1 cellular context compared by ENCODE assay signal in the genomic region with DNA sequence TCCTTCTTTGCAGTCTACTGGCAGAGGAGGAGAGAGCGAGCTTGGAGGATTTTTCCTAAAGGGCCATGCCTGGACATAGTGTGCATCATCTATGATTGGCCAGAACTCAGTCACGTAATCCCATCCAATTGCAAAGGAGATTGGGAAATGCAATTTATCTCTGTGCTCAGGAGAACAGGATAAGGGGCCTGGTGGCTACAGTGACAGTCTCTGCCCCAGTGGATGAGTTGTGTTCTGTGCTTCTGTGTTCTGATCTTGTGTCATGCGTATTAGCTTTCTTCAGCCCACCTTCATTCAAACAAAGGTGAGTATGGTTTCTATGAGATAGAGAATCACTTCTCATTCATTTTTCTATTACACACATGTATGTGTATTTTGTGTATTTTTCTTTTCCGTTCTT.
TF ChIP-seq lines count a peak whose summit lies in the region.

No MANE protein-coding gene starts in this region.

TF ChIP-seq in GM23338, 12 proteins besides CTCF, POLR2A, EP300 and RAD21 (continued from another document):
- TF ChIP-seq, protein P1, sequence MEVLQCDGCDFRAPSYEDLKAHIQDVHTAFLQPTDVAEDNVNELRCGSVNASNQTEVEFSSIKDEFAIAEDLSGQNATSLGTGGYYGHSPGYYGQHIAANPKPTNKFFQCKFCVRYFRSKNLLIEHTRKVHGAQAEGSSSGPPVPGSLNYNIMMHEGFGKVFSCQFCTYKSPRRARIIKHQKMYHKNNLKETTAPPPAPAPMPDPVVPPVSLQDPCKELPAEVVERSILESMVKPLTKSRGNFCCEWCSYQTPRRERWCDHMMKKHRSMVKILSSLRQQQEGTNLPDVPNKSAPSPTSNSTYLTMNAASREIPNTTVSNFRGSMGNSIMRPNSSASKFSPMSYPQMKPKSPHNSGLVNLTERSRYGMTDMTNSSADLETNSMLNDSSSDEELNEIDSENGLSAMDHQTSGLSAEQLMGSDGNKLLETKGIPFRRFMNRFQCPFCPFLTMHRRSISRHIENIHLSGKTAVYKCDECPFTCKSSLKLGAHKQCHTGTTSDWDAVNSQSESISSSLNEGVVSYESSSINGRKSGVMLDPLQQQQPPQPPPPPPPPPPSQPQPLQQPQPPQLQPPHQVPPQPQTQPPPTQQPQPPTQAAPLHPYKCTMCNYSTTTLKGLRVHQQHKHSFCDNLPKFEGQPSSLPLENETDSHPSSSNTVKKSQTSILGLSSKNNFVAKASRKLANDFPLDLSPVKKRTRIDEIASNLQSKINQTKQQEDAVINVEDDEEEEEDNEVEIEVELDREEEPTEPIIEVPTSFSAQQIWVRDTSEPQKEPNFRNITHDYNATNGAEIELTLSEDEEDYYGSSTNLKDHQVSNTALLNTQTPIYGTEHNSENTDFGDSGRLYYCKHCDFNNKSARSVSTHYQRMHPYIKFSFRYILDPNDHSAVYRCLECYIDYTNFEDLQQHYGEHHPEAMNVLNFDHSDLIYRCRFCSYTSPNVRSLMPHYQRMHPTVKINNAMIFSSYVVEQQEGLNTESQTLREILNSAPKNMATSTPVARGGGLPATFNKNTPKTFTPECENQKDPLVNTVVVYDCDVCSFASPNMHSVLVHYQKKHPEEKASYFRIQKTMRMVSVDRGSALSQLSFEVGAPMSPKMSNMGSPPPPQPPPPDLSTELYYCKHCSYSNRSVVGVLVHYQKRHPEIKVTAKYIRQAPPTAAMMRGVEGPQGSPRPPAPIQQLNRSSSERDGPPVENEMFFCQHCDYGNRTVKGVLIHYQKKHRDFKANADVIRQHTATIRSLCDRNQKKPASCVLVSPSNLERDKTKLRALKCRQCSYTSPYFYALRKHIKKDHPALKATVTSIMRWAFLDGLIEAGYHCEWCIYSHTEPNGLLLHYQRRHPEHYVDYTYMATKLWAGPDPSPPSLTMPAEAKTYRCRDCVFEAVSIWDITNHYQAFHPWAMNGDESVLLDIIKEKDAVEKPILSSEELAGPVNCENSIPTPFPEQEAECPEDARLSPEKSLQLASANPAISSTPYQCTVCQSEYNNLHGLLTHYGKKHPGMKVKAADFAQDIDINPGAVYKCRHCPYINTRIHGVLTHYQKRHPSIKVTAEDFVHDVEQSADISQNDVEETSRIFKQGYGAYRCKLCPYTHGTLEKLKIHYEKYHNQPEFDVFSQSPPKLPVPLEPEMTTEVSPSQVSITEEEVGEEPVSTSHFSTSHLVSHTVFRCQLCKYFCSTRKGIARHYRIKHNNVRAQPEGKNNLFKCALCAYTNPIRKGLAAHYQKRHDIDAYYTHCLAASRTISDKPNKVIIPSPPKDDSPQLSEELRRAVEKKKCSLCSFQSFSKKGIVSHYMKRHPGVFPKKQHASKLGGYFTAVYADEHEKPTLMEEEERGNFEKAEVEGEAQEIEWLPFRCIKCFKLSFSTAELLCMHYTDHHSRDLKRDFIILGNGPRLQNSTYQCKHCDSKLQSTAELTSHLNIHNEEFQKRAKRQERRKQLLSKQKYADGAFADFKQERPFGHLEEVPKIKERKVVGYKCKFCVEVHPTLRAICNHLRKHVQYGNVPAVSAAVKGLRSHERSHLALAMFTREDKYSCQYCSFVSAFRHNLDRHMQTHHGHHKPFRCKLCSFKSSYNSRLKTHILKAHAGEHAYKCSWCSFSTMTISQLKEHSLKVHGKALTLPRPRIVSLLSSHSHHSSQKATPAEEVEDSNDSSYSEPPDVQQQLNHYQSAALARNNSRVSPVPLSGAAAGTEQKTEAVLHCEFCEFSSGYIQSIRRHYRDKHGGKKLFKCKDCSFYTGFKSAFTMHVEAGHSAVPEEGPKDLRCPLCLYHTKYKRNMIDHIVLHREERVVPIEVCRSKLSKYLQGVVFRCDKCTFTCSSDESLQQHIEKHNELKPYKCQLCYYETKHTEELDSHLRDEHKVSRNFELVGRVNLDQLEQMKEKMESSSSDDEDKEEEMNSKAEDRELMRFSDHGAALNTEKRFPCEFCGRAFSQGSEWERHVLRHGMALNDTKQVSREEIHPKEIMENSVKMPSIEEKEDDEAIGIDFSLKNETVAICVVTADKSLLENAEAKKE (CRISPR knock-in tag; IDR thresholded peaks at IDR 0.05), result no peak
- no peak for TF ChIP-seq ZNF331 (CRISPR knock-in tag; IDR thresholded peaks at IDR 0.05; ENCODE audit: low read depth)
- no peak for TF ChIP-seq ZNF114 (CRISPR knock-in tag; IDR thresholded peaks at IDR 0.05)
- TF ChIP-seq, protein P2, sequence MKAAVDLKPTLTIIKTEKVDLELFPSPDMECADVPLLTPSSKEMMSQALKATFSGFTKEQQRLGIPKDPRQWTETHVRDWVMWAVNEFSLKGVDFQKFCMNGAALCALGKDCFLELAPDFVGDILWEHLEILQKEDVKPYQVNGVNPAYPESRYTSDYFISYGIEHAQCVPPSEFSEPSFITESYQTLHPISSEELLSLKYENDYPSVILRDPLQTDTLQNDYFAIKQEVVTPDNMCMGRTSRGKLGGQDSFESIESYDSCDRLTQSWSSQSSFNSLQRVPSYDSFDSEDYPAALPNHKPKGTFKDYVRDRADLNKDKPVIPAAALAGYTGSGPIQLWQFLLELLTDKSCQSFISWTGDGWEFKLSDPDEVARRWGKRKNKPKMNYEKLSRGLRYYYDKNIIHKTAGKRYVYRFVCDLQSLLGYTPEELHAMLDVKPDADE (IDR thresholded peaks at IDR 0.05), result no peak
- no peak for TF ChIP-seq CREB1 (CRISPR knock-in tag; IDR thresholded peaks at IDR 0.05; ENCODE audit: low read depth)
- TF ChIP-seq JUNB (IDR thresholded peaks at IDR 0.05; ENCODE audit: unreplicated experiment), result no peak
- no peak for TF ChIP-seq NANOG (IDR thresholded peaks at IDR 0.05; ENCODE audit: borderline replicate concordance)
- no peak for TF ChIP-seq EZH2phosphoT487 (IDR thresholded peaks at IDR 0.05; ENCODE audit: unreplicated experiment)
